26 cellular contexts compared by ENCODE assay signal in the genomic region with DNA sequence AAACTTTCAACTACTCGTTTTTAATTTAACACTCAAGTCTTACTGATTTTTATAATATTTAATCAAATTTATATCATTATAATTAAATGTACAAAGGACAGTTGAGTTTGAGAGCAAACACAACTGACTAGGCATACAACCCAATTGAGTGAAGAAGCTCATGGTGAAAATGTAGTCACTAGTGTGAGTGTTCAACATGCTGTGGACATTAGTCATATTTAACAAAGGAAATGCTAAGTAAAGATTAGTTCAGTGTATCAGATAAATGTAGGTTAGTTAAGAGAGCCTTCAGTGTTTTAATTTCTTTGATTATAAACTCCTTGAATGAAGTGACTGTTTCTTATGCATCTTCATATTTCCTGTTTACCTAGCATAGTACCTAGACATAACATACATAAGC.
A peak's percentile ranks its signal among the peaks of the same experiment; 100 is the strongest.
DNase-seq lines count a peak whose midpoint lies in the region; ATAC-seq, FAIRE-seq and TF ChIP-seq lines count a peak whose summit lies in the region.
"Had no signal": no experiment of that assay in that cellular context is flagged by ENCODE, and none has a peak within 500 bp of the region (broad histone marks: within the 10 kb centered on the region; RNA-seq: fewer than 3 reads in every experiment).

No MANE protein-coding gene starts in this region.

- intact Hi-C loops in PC-3 (cut with micrococcal nuclease): loop anchor here (2.0 kb wide), 2 partner anchors 27 to 73 kb away; no protein-coding TSS in a partner anchor
- intact Hi-C loops in GM12878 (cut with micrococcal nuclease; ENCODE audit: unreplicated experiment): no loop called here
- intact Hi-C loops in Calu3 (cut with micrococcal nuclease; ENCODE audit: unreplicated experiment): no loop called here

- WGBS in GM12878 (ENCODE audit: insufficient coverage, insufficient replicate concordance, low lambda C conversion rate, missing lambda C conversion rate): 5% methylated on average over 1 of the region's 1 CpG

- no peak overlapping the region for H3K4me3 ChIP-seq in PC-3 (ENCODE audit: low read length)
- no peak overlapping the region for H3K4me3 ChIP-seq in GM12878
- H3K4me3 ChIP-seq: A549; BLaER1 treated with 17β-estradiol and CSF1 and Interleukin-3, amounts not matched to agents 10 nM and 100 nM; HAP-1; PC-9; SJSA1 had no signal

- H3K4me1 Mint-ChIP-seq in Calu3 (ENCODE audit: low read depth, unreplicated experiment): no peaks in the 10 kb centered on the region
- H3K4me1 Mint-ChIP-seq: CD4-positive, alpha-beta memory T cell had no signal

- H3K36me3 Mint-ChIP-seq in Calu3 (ENCODE audit: insufficient read depth, unreplicated experiment): no peaks in the 10 kb centered on the region
- H3K36me3 Mint-ChIP-seq: CD4-positive, alpha-beta memory T cell had no signal

- RAD21 ChIA-PET in GM12878 (lab: Charles Lee; ENCODE audit: unreplicated experiment): interaction anchor here (1.5 kb wide), 1 partner anchor 22 kb away, joined by 4 read pairs; no protein-coding TSS in a partner anchor

- H3K27ac Mint-ChIP-seq in Calu3 (ENCODE audit: unreplicated experiment): no peak overlapping the region
- H3K27ac Mint-ChIP-seq: CD4-positive, alpha-beta memory T cell had no signal

- DNase-seq in HT1080 (ENCODE audit: low read depth) (peak; percentile 46), PC-3 (peak; percentile 32), GM12878 (ENCODE audit: low read depth, low spot score) (no peak), kidney glomerular epithelial cell (lab: John Stamatoyannopoulos, UW) (peak; percentile 4), glomerular visceral epithelial cell (ENCODE audit: extremely low spot score) (no peak), Calu3 (no peak), caudate nucleus (lab: John Stamatoyannopoulos, UW) (no peak)
- DNase-seq: AML-193; Caco-2; CD4-positive, alpha-beta memory T cell; DMS 273 treated with DMSO at 0.1 percent for 48 hours; DND-41; GOT3; NCI-H1048; NCI-H1694; NCI-H2171 treated with DMSO at 0.1 percent for 48 hours; NCI-H345; NCI-H510A treated with DMSO at 0.1 percent for 48 hours; NCI-H748 treated with DMSO at 0.1 percent for 48 hours; PC-9; Right ventricle myocardium superior; RPMI8226 had no signal

- no peak overlapping the region for H3K4me3 Mint-ChIP-seq in Calu3 (ENCODE audit: low read depth, unreplicated experiment)
- H3K4me3 Mint-ChIP-seq: CD4-positive, alpha-beta memory T cell had no signal

- POLR2A ChIA-PET in PC-3 (lab: Charles Lee; ENCODE audit: unreplicated experiment) (no interaction called here), GM12878 (lab: Charles Lee) (no interaction called here)

- H3K9ac ChIP-seq in PC-3 (ENCODE audit: low read length) (no peak overlapping the region), GM12878 (ENCODE audit: control insufficient read depth, insufficient read depth, low read length) (no peak overlapping the region)
- H3K9ac ChIP-seq: BLaER1 treated with 17β-estradiol and CSF1 and Interleukin-3, amounts not matched to agents 10 nM and 100 nM had no signal

- H3K79me2 ChIP-seq in PC-3 (ENCODE audit: low read length) (no peaks in the 10 kb centered on the region), GM12878 (ENCODE audit: control insufficient read depth, insufficient read depth, low read length) (no peaks in the 10 kb centered on the region)

- H2AFZ ChIP-seq in PC-3 (ENCODE audit: low read length): no peak overlapping the region
- no peak overlapping the region for H2AFZ ChIP-seq in GM12878 (ENCODE audit: control insufficient read depth, low read depth, low read length)
- H2AFZ ChIP-seq: PC-9 had no signal

- H3K27me3 ChIP-seq in PC-3 (ENCODE audit: low read length): no peaks in the 10 kb centered on the region
- H3K27me3 ChIP-seq in GM12878 (replicated peaks in 1 of 2; ENCODE audit: control insufficient read depth in 2 of 2, insufficient read depth in 2 of 2, low read length in 1 of 2): no peaks in the 10 kb centered on the region
- H3K27me3 ChIP-seq: BLaER1 treated with 17β-estradiol and CSF1 and Interleukin-3, amounts not matched to agents 10 nM and 100 nM; SJSA1 had no signal

- no peak for FAIRE-seq in GM12878 (lab: Jason Lieb, UNC)
- FAIRE-seq: A549 had no signal

- H3K9me3 ChIP-seq in PC-3 (ENCODE audit: low read length) (no peaks in the 10 kb centered on the region), GM12878 (replicated peaks; ENCODE audit: control insufficient read depth, insufficient read depth, low read length) (no peaks in the 10 kb centered on the region)
- H3K9me3 ChIP-seq: A549; BLaER1 treated with 17β-estradiol and CSF1 and Interleukin-3, amounts not matched to agents 10 nM and 100 nM; Caco-2; HAP-1; SJSA1 had no signal

- H3K4me2 ChIP-seq in PC-3 (ENCODE audit: low read length): no peak overlapping the region
- no peak overlapping the region for H3K4me2 ChIP-seq in GM12878 (ENCODE audit: control insufficient read depth, insufficient read depth)
- H3K4me2 ChIP-seq: A549; BLaER1 treated with 17β-estradiol and CSF1 and Interleukin-3, amounts not matched to agents 10 nM and 100 nM; PC-9 had no signal

- no peak for TF ChIP-seq EP300 in GM12878 (IDR thresholded peaks at IDR 0.05; ENCODE audit: borderline replicate concordance in 1 of 2, control insufficient read depth in 1 of 2, low read depth in 2 of 2, low read length in 2 of 2)

- TF ChIP-seq RAD21 in GM12878 (IDR thresholded peaks at IDR 0.05; ENCODE audit: insufficient read depth, low read depth, low read length): no peak

- in situ Hi-C loops in GM12878 (cut with MboI): no loop called here

- no peaks in the 10 kb centered on the region for H3K9me3 Mint-ChIP-seq in Calu3 (ENCODE audit: low read depth, unreplicated experiment)

- no peaks in the 10 kb centered on the region for H3K36me3 ChIP-seq in PC-3 (ENCODE audit: low read depth, low read length)
- H3K36me3 ChIP-seq in GM12878 (ENCODE audit: control insufficient read depth in 2 of 2, insufficient read depth in 2 of 2, low read length in 1 of 2): no peaks in the 10 kb centered on the region
- H3K36me3 ChIP-seq: BLaER1 treated with 17β-estradiol and CSF1 and Interleukin-3, amounts not matched to agents 10 nM and 100 nM; HAP-1; SJSA1 had no signal

- TF ChIP-seq POLR2A in GM12878 (IDR thresholded peaks at IDR 0.05; ENCODE audit: low read depth, low read length): no peak

- peak; percentile 95 for ATAC-seq in PC-3
- peak; percentile 38 for ATAC-seq in GM12878
- ATAC-seq: A549 had no signal

- H3F3A ChIP-seq in PC-3 (ENCODE audit: low read length, unreplicated experiment): no peaks in the 10 kb centered on the region

- CTCF ChIA-PET in PC-3 (lab: Charles Lee) (no interaction called here), GM12878 (lab: Yijun Ruan, JAX) (no interaction called here), Calu3 (lab: Charles Lee) (no interaction called here)

- H3K27me3 Mint-ChIP-seq in Calu3 (ENCODE audit: unreplicated experiment): no peaks in the 10 kb centered on the region
- H3K27me3 Mint-ChIP-seq: CD4-positive, alpha-beta memory T cell had no signal

- no peaks in the 10 kb centered on the region for H3K4me1 ChIP-seq in PC-3 (ENCODE audit: insufficient read depth, low read length)
- H3K4me1 ChIP-seq in GM12878 (ENCODE audit: control insufficient read depth, insufficient read depth, low read length): no peaks in the 10 kb centered on the region
- H3K4me1 ChIP-seq: A549; BLaER1 treated with 17β-estradiol and CSF1 and Interleukin-3, amounts not matched to agents 10 nM and 100 nM; Caco-2; SJSA1 had no signal

- BruUV-seq in PC-3 (replicated peaks; lab: Mats Ljungman, UMichigan): no TSS peak
- no TSS peak for BruUV-seq in GM12878 (replicated peaks; lab: Mats Ljungman, UMichigan)
- BruUV-seq in Calu3 (replicated peaks; lab: Mats Ljungman, UMichigan): no TSS peak

- H3K9me2 ChIP-seq in PC-3 (replicated peaks; ENCODE audit: low read length): no peaks in the 10 kb centered on the region

- SMC1A ChIA-PET in GM12878 (lab: Charles Lee; ENCODE audit: uncharacterized antibody, unreplicated experiment): interaction anchor here (1.2 to 2.5 kb wide), 5 partner anchors 12 to 75 kb away, joined by 3 to 6 read pairs (median 3); no protein-coding TSS in a partner anchor

- TF ChIP-seq CTCF in PC-3 (conservative IDR thresholded peaks at IDR 0.05; ENCODE audit: low read depth, low read length): no peak
- no peak for TF ChIP-seq CTCF in GM12878 (IDR thresholded peaks at IDR 0.05 in 2 of 3, conservative IDR thresholded peaks at IDR 0.05 in 1 of 3; ENCODE audit: control insufficient read depth in 2 of 3, extremely low read depth in 1 of 3, insufficient read depth in 1 of 3, low read depth in 3 of 3, low read length in 3 of 3)
- TF ChIP-seq CTCF in Calu3 (IDR thresholded peaks at IDR 0.05; ENCODE audit: unreplicated experiment): no peak

- H4K20me1 ChIP-seq in PC-3 (ENCODE audit: low read length) (no peaks in the 10 kb centered on the region), GM12878 (ENCODE audit: control insufficient read depth, insufficient read depth) (no peaks in the 10 kb centered on the region)
- H4K20me1 ChIP-seq: BLaER1 treated with 17β-estradiol and CSF1 and Interleukin-3, amounts not matched to agents 10 nM and 100 nM had no signal

- no peak overlapping the region for H3K27ac ChIP-seq in PC-3 (ENCODE audit: low read length)
- no peak overlapping the region for H3K27ac ChIP-seq in GM12878 (ENCODE audit: control insufficient read depth, insufficient read depth)
- no peak overlapping the region for H3K27ac ChIP-seq in caudate nucleus (ENCODE audit: low read depth, low read length)
- H3K27ac ChIP-seq: A549; BLaER1 treated with 17β-estradiol and CSF1 and Interleukin-3, amounts not matched to agents 10 nM and 100 nM; PC-9; SJSA1 had no signal

TF ChIP-seq in GM12878, 131 proteins besides CTCF, POLR2A, EP300 and RAD21 (continues in another document):
- no peak for TF ChIP-seq MLLT1 (IDR thresholded peaks at IDR 0.05)

Comparison
In these comparisons a context has a peak if more than half of its experiments do, and no peak if none do; other contexts are left out.
1. DNase-seq: peak in HT1080 (single experiment), PC-3 (single experiment) and kidney glomerular epithelial cell (single experiment); none in GM12878 (single experiment), glomerular visceral epithelial cell (single experiment), Calu3 (single experiment) and caudate nucleus (0 of 61).